1 cellular context compared by ENCODE assay signal in genomic region chr15:87671289-87671688, GRCh38.
A peak's percentile ranks its signal among the peaks of the same experiment; 100 is the strongest.
TF ChIP-seq lines count a peak whose summit lies in the region.

No MANE protein-coding gene starts in this region.

TF ChIP-seq in K562, 482 proteins besides CTCF, POLR2A, EP300 and RAD21 (continued from another document):
- TF ChIP-seq ZBTB2 (IDR thresholded peaks at IDR 0.05) (peak; percentile 29; the same call in 1 of the 2 replicates), SOX6 (IDR thresholded peaks at IDR 0.05) (peak; percentile 91), GATAD2A (IDR thresholded peaks at IDR 0.05) (0 out of 2 replicates have a peak, but pooled peaks have one; percentile 52), DIDO1 (tag; IDR thresholded peaks at IDR 0.05; ENCODE audit: low read depth) (no peak), MXI1 (IDR thresholded peaks at IDR 0.05; ENCODE audit: low read depth, low read length) (no peak), YBX1 (IDR thresholded peaks at IDR 0.05) (no peak), MLX (CRISPR knock-in tag; conservative IDR thresholded peaks at IDR 0.05) (no peak), GATAD2B (IDR thresholded peaks at IDR 0.05; ENCODE audit: borderline replicate concordance) (no peak), DDX20 (tag; IDR thresholded peaks at IDR 0.05; ENCODE audit: low read depth) (no peak), ZNF778 (CRISPR knock-in tag; IDR thresholded peaks at IDR 0.05) (no peak)
